In the genomic region with DNA sequence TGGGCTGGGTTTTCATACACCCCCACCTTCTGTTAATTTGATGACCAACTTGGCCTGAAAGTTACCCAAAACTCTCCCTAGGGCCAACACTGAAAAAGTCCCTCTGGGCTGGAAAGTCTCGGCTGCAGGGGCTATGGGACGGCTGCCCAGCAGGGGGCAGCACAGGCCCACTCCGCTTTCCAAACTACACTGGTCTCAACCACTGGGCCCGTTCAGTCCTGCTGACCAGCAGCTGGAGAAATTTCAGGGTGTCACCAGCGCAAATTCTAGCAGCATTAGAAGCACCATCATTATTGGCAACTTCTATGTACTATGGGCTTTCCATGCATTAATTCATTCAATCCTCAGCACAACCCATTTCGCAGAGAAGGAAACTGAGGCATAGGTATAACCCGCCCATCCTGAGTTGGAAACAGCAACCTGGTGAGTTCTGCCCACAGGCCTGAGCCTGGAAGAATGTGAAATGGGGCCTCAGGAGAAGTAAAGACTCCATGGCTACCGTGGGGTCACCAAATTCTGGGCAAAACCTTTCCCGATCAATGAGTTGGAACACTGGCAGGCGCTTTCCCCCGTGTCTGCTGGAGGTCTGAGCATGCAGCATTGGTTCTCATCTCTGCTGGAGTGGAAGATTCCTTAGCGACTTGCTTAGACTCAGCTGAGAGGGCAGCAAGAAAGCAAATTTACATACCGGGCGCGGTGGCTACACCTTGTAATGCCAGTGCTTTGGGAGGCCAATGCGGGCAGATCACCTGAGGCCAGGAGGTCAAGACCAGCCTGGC, we compare ENCODE assay signal across 8 cellular contexts. TPM values are rescaled to one million over a fixed set of nuclear protein-coding genes. Genes with fewer than 3 reads are reported as not detected.
DNase-seq lines count a peak whose midpoint lies in the region; ATAC-seq, FAIRE-seq and TF ChIP-seq lines count a peak whose summit lies in the region.

No MANE protein-coding gene starts in this region.

- intact Hi-C loops in body of pancreas (cut with DNase I): no loop called here

- peak; percentile 19 for FAIRE-seq in TTC549 (lab: Jason Lieb, UNC)

- ATAC-seq in body of pancreas: peak; percentile 38

- H3K9me3 ChIP-seq in body of pancreas: no peaks in the 10 kb centered on the region

- no peak for TF ChIP-seq POLR2A in body of pancreas (IDR thresholded peaks at IDR 0.05)

- H3K27me3 ChIP-seq in body of pancreas (no peaks in the 10 kb centered on the region), kidney epithelial cell (ENCODE audit: control insufficient read depth, insufficient read depth, low read length) (no peaks in the 10 kb centered on the region)

- no peak overlapping the region for H3K4me3 ChIP-seq in body of pancreas
- no peak overlapping the region for H3K4me3 ChIP-seq in kidney epithelial cell (ENCODE audit: low read depth, low read length)

- TF ChIP-seq CTCF in body of pancreas (IDR thresholded peaks at IDR 0.05) (peak in 6 of 7 experiments; percentile 43 to 51 (median 46)), kidney epithelial cell (IDR thresholded peaks at IDR 0.05; ENCODE audit: insufficient read depth, low read length, poor library complexity, severe bottlenecking) (peak; percentile 91)

- no peaks in the 10 kb centered on the region for H3K4me1 ChIP-seq in body of pancreas

- H3K27ac ChIP-seq in body of pancreas: no peak overlapping the region

- DNase-seq in SIG-M5 treated with dmso at 0.1 percent for 504 hours (lab: John Stamatoyannopoulos, UW; ENCODE audit: unreplicated experiment): peak; percentile 38
- DNase-seq in SIG-M5 (lab: John Stamatoyannopoulos, UW): no peak
- peak; percentile 65 for DNase-seq in HK-2 (ENCODE audit: unreplicated experiment)
- DNase-seq in body of pancreas: peak in 3 of 4 donors; percentile 33 to 47 (median 44)
- no peak for DNase-seq in kidney epithelial cell (ENCODE audit: low read depth)
- DNase-seq in stimulated activated CD4-positive, alpha-beta T cell treated with anti-CD3 and anti-CD28 coated beads, TNF-alpha, amount 100 ng/mL, for 1 hour (ENCODE audit: low read depth in 3 of 3, low spot score in 1 of 3): peak in 2 of 3 donors; percentile 20 to 50
- no peak for DNase-seq in NCI-H446 treated with DMSO at 0.1 percent for 48 hours (lab: John Stamatoyannopoulos, UW)

- WGBS in body of pancreas, 2 donors: 77 to 81% methylated on average over 10 to 16 of the region's 16 CpGs

- H3K36me3 ChIP-seq in body of pancreas (replicated peaks in 1 of 2; ENCODE audit: insufficient read depth in 1 of 2, low read depth in 2 of 2) (peaks cover 0 to 11% of the 10 kb centered on the region in 2 donors), kidney epithelial cell (ENCODE audit: control insufficient read depth, insufficient read depth, low read length) (peaks cover 2% of the 10 kb centered on the region)

RNA-seq across cellular contexts. Expression of a gene that starts 9.7 kb away (rescaled TPM):
- total RNA-seq in body of pancreas: not detected
- total RNA-seq in kidney epithelial cell: not detected in 2 replicates

RNA-seq across cellular contexts. Expression of a gene that starts 16.4 kb away (rescaled TPM):
- total RNA-seq in body of pancreas: 10 to 100 TPM in 1 of 2 donors, not detected in 1; 43.8 TPM
- total RNA-seq in kidney epithelial cell: not detected in 2 replicates

RNA-seq across cellular contexts. Expression of a gene that starts 48.5 kb away (rescaled TPM):
- 10 to 100 TPM in 1 of 2 donors, 1 to 10 TPM in 1; 7.3 to 11.9 TPM for total RNA-seq in body of pancreas
- total RNA-seq in kidney epithelial cell: 34.6 and 40.5 TPM in 2 replicates

Comparison
In these comparisons a context has a peak if more than half of its experiments do, and no peak if none do; other contexts are left out.
1. DNase-seq: peak in SIG-M5 treated with dmso at 0.1 percent for 504 hours (single experiment), HK-2 (single experiment), body of pancreas (3 of 4) and stimulated activated CD4-positive, alpha-beta T cell treated with anti-CD3 and anti-CD28 coated beads, TNF-alpha, amount 100 ng/mL, for 1 hour (2 of 3); none in SIG-M5 (single experiment), kidney epithelial cell (single experiment) and NCI-H446 treated with DMSO at 0.1 percent for 48 hours (single experiment).